ENCODE assay signal across 11 cellular contexts in the genomic region with DNA sequence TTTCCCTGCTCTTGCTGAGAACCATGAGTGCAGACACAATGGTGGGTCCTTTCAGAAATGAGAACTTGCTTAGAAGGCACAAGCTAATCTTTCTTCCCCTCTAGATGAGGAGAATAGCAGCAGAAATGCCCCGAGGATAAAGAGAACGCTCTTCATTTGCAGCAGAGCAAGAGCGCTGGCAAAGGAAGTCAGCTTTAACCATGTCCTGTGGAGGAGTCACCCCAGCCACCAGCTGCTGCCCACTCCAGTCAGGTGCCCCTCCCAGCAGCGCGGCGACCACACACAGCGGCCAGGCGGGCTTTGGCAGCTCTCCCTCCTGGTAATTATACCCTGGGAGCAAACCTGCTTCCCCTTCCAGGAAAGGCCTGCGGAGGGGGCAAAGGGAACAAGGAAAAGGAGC. TPM values are rescaled to one million over a fixed set of nuclear protein-coding genes. Genes with fewer than 3 reads are reported as not detected.
A peak's percentile ranks its signal among the peaks of the same experiment; 100 is the strongest.
DNase-seq lines count a peak whose midpoint lies in the region; FAIRE-seq and TF ChIP-seq lines count a peak whose summit lies in the region.
"Had no signal": no experiment of that assay in that cellular context is flagged by ENCODE, and none has a peak within 500 bp of the region (broad histone marks: within the 10 kb centered on the region; RNA-seq: fewer than 3 reads in every experiment).

No MANE protein-coding gene starts in this region.

- no peak overlapping the region for H3K27ac Mint-ChIP-seq in activated CD4-positive, alpha-beta T cell treated with anti-CD3 and anti-CD28 coated beads, Interleukin-2, amount 10 ng/mL, durations not matched to agents 24 days and 14 days
- peak overlapping the region in 4 of 5 experiments; percentile 34 to 90 (median 78) for H3K27ac Mint-ChIP-seq in brain
- H3K27ac Mint-ChIP-seq in progenitor cell of endocrine pancreas: peak overlapping the region; percentile 39

- H3K4me3 Mint-ChIP-seq in activated CD4-positive, alpha-beta T cell treated with anti-CD3 and anti-CD28 coated beads, Interleukin-2, amount 10 ng/mL, durations not matched to agents 24 days and 14 days: peak overlapping the region; percentile 23
- H3K4me3 Mint-ChIP-seq in brain: no peak overlapping the region
- no peak overlapping the region for H3K4me3 Mint-ChIP-seq in progenitor cell of endocrine pancreas (ENCODE audit: low read depth)

- H3K36me3 Mint-ChIP-seq in activated CD4-positive, alpha-beta T cell treated with anti-CD3 and anti-CD28 coated beads, Interleukin-2, amount 10 ng/mL, durations not matched to agents 24 days and 14 days (ENCODE audit: low read depth): peaks cover 49% of the 10 kb centered on the region
- peaks cover 73% of the 10 kb centered on the region for H3K36me3 Mint-ChIP-seq in brain
- H3K36me3 Mint-ChIP-seq in progenitor cell of endocrine pancreas (ENCODE audit: insufficient read depth): peaks cover 24% of the 10 kb centered on the region

- no peak for TF ChIP-seq POLR2A in GM12892 (IDR thresholded peaks at IDR 0.05; ENCODE audit: low read depth, low read length)

- no peak for DNase-seq in activated CD4-positive, alpha-beta T cell treated with anti-CD3 and anti-CD28 coated beads, Interleukin-2, amount 10 ng/mL, durations not matched to agents 24 days and 14 days
- no peak for DNase-seq in activated CD4-positive, alpha-beta T cell treated with anti-CD3 and anti-CD28 coated beads, Interleukin-2, amount 50 U/mL, for 48 hours
- DNase-seq in NCI-H1105 (lab: John Stamatoyannopoulos, UW) (peak; percentile 84), progenitor cell of endocrine pancreas (ENCODE audit: low spot score, unreplicated experiment) (no peak), AG08396 (ENCODE audit: low spot score) (no peak), GM12892 (ENCODE audit: insufficient read length) (no peak), HCEC 1CT (no peak)
- DNase-seq: NCI-H345, spleen had no signal

- H3K4me1 Mint-ChIP-seq in activated CD4-positive, alpha-beta T cell treated with anti-CD3 and anti-CD28 coated beads, Interleukin-2, amount 10 ng/mL, durations not matched to agents 24 days and 14 days: peaks cover 30% of the 10 kb centered on the region
- peaks cover 38% of the 10 kb centered on the region for H3K4me1 Mint-ChIP-seq in brain
- H3K4me1 Mint-ChIP-seq in progenitor cell of endocrine pancreas (ENCODE audit: low read depth): no peaks in the 10 kb centered on the region

- intact Hi-C loops in activated CD4-positive, alpha-beta T cell treated with anti-CD3 and anti-CD28 coated beads, Interleukin-2, amount 10 ng/mL, durations not matched to agents 24 days and 14 days (cut with micrococcal nuclease): no loop called here

- TF ChIP-seq CTCF in brain (conservative IDR thresholded peaks at IDR 0.05) (no peak), progenitor cell of endocrine pancreas (IDR thresholded peaks at IDR 0.05; ENCODE audit: unreplicated experiment) (no peak)

- no peaks in the 10 kb centered on the region for H3K27me3 Mint-ChIP-seq in activated CD4-positive, alpha-beta T cell treated with anti-CD3 and anti-CD28 coated beads, Interleukin-2, amount 10 ng/mL, durations not matched to agents 24 days and 14 days
- H3K27me3 Mint-ChIP-seq in brain (no peaks in the 10 kb centered on the region), progenitor cell of endocrine pancreas (no peaks in the 10 kb centered on the region)

- FAIRE-seq in GM12892 (lab: Jason Lieb, UNC): no peak
- FAIRE-seq: frontal cortex had no signal

- H3K9me3 Mint-ChIP-seq in activated CD4-positive, alpha-beta T cell treated with anti-CD3 and anti-CD28 coated beads, Interleukin-2, amount 10 ng/mL, durations not matched to agents 24 days and 14 days: no peaks in the 10 kb centered on the region
- H3K9me3 Mint-ChIP-seq in brain (no peaks in the 10 kb centered on the region), progenitor cell of endocrine pancreas (ENCODE audit: low read depth) (no peaks in the 10 kb centered on the region)

RNA-seq across cellular contexts. Expression of a gene that starts 42.4 kb away (rescaled TPM):
- total RNA-seq in activated CD4-positive, alpha-beta T cell treated with anti-CD3 and anti-CD28 coated beads, Interleukin-2, amount 10 ng/mL, durations not matched to agents 24 days and 14 days: 0.58 and 0.73 TPM in 2 replicates
- 18.6 TPM for polyA plus RNA-seq in brain (ENCODE audit: insufficient read depth, low read depth, low replicate concordance)
- 0.96 and 1.3 TPM in 2 replicates for total RNA-seq in progenitor cell of endocrine pancreas
- polyA plus RNA-seq in GM12892 (2012; ENCODE audit: missing spikeins): not detected
- total RNA-seq: spleen had no signal
